8 cellular contexts compared by ENCODE assay signal in the genomic region with DNA sequence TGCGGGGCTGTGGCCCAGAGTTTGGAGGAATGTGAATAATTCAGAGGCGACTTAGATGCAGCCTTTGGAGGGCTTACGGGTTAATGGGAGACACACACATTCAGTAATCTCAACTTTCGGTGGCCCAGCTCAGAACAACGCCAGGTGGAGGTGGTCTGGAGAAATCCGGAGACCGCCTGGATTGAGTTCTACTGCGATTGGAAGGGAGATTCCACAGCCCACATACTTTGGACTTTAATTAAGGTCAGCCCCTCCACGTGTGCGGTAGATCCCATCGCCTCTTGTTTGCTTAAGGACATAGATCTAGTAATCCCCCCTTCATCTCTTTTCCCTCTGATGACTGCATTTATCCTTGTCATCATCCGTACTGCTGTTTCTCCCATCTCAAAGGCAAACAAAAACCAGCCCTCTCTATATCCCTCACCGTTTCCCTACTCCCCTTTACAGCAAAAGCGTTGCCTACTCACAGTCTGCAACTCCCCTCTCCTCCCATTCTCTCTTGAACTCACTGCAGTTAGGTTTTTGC. TPM values are rescaled to one million over a fixed set of nuclear protein-coding genes. Genes with fewer than 3 reads are reported as not detected.
A peak's percentile ranks its signal among the peaks of the same experiment; 100 is the strongest.
DNase-seq lines count a peak whose midpoint lies in the region; TF ChIP-seq lines count a peak whose summit lies in the region.

No MANE protein-coding gene starts in this region.

- no peak for TF ChIP-seq CTCF in OCI-LY3 (IDR thresholded peaks at IDR 0.05; ENCODE audit: low read depth, low read length)
- no peak for TF ChIP-seq CTCF in neural cell (IDR thresholded peaks at IDR 0.05; ENCODE audit: poor library complexity, severe bottlenecking)

- peaks cover 4% of the 10 kb centered on the region for H3K36me3 Mint-ChIP-seq in activated naive CD4-positive, alpha-beta T cell treated with anti-CD3 and anti-CD28 coated beads, Interleukin-2, amount 10 ng/mL, durations not matched to agents 7 days and 5 days

- H3K36me3 ChIP-seq in OCI-LY3 (replicated peaks; ENCODE audit: low read depth, low read length) (no peaks in the 10 kb centered on the region), endocrine pancreas (ENCODE audit: control insufficient read depth, insufficient read depth, low read length) (no peaks in the 10 kb centered on the region), neural cell (ENCODE audit: insufficient read depth, low read length) (peaks cover 4% of the 10 kb centered on the region)

- peak; percentile 11 for TF ChIP-seq EP300 in neural cell (conservative IDR thresholded peaks at IDR 0.05; ENCODE audit: poor library complexity, severe bottlenecking)

- peak overlapping the region; percentile 97 for H3K27ac Mint-ChIP-seq in activated naive CD4-positive, alpha-beta T cell treated with anti-CD3 and anti-CD28 coated beads, Interleukin-2, amount 10 ng/mL, durations not matched to agents 7 days and 5 days

- no peak for DNase-seq in activated naive CD4-positive, alpha-beta T cell treated with anti-CD3 and anti-CD28 coated beads, Interleukin-2, amount 10 ng/mL, durations not matched to agents 7 days and 5 days
- no peak for DNase-seq in activated naive CD4-positive, alpha-beta T cell treated with anti-CD3 and anti-CD28 coated beads, Interleukin-2, amount 50 U/mL, for 16 hours
- DNase-seq in amniotic stem cell (lab: John Stamatoyannopoulos, UW) (no peak), CD1c-positive myeloid dendritic cell (ENCODE audit: extremely low spot score) (no peak), cerebellar nuclear complex (lab: John Stamatoyannopoulos, UW) (no peak)

- H3K4me2 ChIP-seq in OCI-LY3 (ENCODE audit: low read length) (peak overlapping the region; percentile 90), neural cell (ENCODE audit: low read length) (peak overlapping the region; percentile 86)

- H3K27me3 ChIP-seq in OCI-LY3 (ENCODE audit: low read depth, low read length) (no peaks in the 10 kb centered on the region), endocrine pancreas (ENCODE audit: control insufficient read depth, insufficient read depth, low read length) (no peaks in the 10 kb centered on the region), neural cell (ENCODE audit: insufficient read depth, low read depth, low read length) (no peaks in the 10 kb centered on the region)

- peaks cover 7% of the 10 kb centered on the region for H3K4me1 ChIP-seq in OCI-LY3 (ENCODE audit: low read length)
- H3K4me1 ChIP-seq in endocrine pancreas (ENCODE audit: control insufficient read depth, insufficient read depth, low read length) = peaks cover 5% of the 10 kb centered on the region

- no peak for TF ChIP-seq RAD21 in neural cell (conservative IDR thresholded peaks at IDR 0.05)

- H3K4me1 Mint-ChIP-seq in activated naive CD4-positive, alpha-beta T cell treated with anti-CD3 and anti-CD28 coated beads, Interleukin-2, amount 10 ng/mL, durations not matched to agents 7 days and 5 days = peaks cover 29% of the 10 kb centered on the region

- peak overlapping the region; percentile 83 for H3K9ac ChIP-seq in OCI-LY3 (ENCODE audit: low read length)
- H3K9ac ChIP-seq in endocrine pancreas (ENCODE audit: control insufficient read depth, insufficient read depth, low read length) = peak overlapping the region; percentile 88
- peak overlapping the region; percentile 98 for H3K9ac ChIP-seq in neural cell (ENCODE audit: low read length)

- H3K27ac ChIP-seq in OCI-LY3 (ENCODE audit: low read length) (peak overlapping the region; percentile 46), neural cell (ENCODE audit: low read length) (peak overlapping the region; percentile 99)

- no peaks in the 10 kb centered on the region for H3K9me3 ChIP-seq in OCI-LY3 (ENCODE audit: insufficient read depth, low read length)
- no peaks in the 10 kb centered on the region for H3K9me3 ChIP-seq in endocrine pancreas (ENCODE audit: control insufficient read depth, low read length)
- H3K9me3 ChIP-seq in neural cell (ENCODE audit: low read length) = no peaks in the 10 kb centered on the region

- H3K9me2 ChIP-seq in neural cell (ENCODE audit: insufficient read depth, low read length) = no peaks in the 10 kb centered on the region

- no peaks in the 10 kb centered on the region for H4K20me1 ChIP-seq in OCI-LY3 (ENCODE audit: insufficient read depth, low read length)
- H4K20me1 ChIP-seq in neural cell (ENCODE audit: insufficient read depth) = no peaks in the 10 kb centered on the region

- CTCF ChIA-PET in activated naive CD4-positive, alpha-beta T cell treated with anti-CD3 and anti-CD28 coated beads, Interleukin-2, amount 10 ng/mL, durations not matched to agents 7 days and 5 days (lab: Charles Lee) = interaction anchor here (0.7 to 1.8 kb wide), 4 partner anchors 8 to 187 kb away, joined by 3 to 9 read pairs (median 3); partner anchors contain the start of gene DCDC2B

- H3K79me2 ChIP-seq in OCI-LY3 (ENCODE audit: low read length) (peaks cover 14% of the 10 kb centered on the region), neural cell (replicated peaks; ENCODE audit: insufficient read depth, low read length) (peaks cover 54% of the 10 kb centered on the region)

- H2AFZ ChIP-seq in OCI-LY3 (ENCODE audit: low read depth, low read length) (peak overlapping the region; percentile 69), neural cell (ENCODE audit: low read depth, low read length) (peak overlapping the region; percentile 71)

- H3K9me3 Mint-ChIP-seq in activated naive CD4-positive, alpha-beta T cell treated with anti-CD3 and anti-CD28 coated beads, Interleukin-2, amount 10 ng/mL, durations not matched to agents 7 days and 5 days = no peaks in the 10 kb centered on the region

- peaks cover 4% of the 10 kb centered on the region for H3F3A ChIP-seq in neural cell (ENCODE audit: insufficient read depth, low read length, poor library complexity, severe bottlenecking)

- H3K4me3 ChIP-seq in OCI-LY3 (ENCODE audit: low read length) = peak overlapping the region; percentile 91
- H3K4me3 ChIP-seq in endocrine pancreas (ENCODE audit: control insufficient read depth, insufficient read depth, low read length) = peak overlapping the region; percentile 86
- peak overlapping the region; percentile 81 for H3K4me3 ChIP-seq in neural cell (ENCODE audit: low read length)

- H3K4me3 Mint-ChIP-seq in activated naive CD4-positive, alpha-beta T cell treated with anti-CD3 and anti-CD28 coated beads, Interleukin-2, amount 10 ng/mL, durations not matched to agents 7 days and 5 days = peak overlapping the region; percentile 99

- H3K27me3 Mint-ChIP-seq in activated naive CD4-positive, alpha-beta T cell treated with anti-CD3 and anti-CD28 coated beads, Interleukin-2, amount 10 ng/mL, durations not matched to agents 7 days and 5 days = peaks cover 12% of the 10 kb centered on the region

TF ChIP-seq in neural cell, 6 proteins besides CTCF, POLR2A, EP300 and RAD21:
- TF ChIP-seq REST (IDR thresholded peaks at IDR 0.05; ENCODE audit: borderline replicate concordance) (peak; percentile 94), POLR2AphosphoS5 (IDR thresholded peaks at IDR 0.05) (no peak), MXI1 (conservative IDR thresholded peaks at IDR 0.05; ENCODE audit: poor library complexity, severe bottlenecking) (peak; percentile 70)

RNA-seq across cellular contexts. Expression of gene BSDC1, which starts 0.7 kb away (rescaled TPM):
- polyA plus RNA-seq in neural cell = 158 and 189 TPM in 2 replicates
- 133 and 157 TPM in 2 replicates for polyA minus RNA-seq in neural cell

RNA-seq across cellular contexts. Expression of gene TSSK3, which starts 32.6 kb away (rescaled TPM):
- not detected in 2 replicates for polyA plus RNA-seq in neural cell
- polyA minus RNA-seq in neural cell = 1.2 TPM in 1 of 2 replicates, not detected in the other

RNA-seq across cellular contexts. Expression of gene FAM229A, which starts 32.7 kb away (rescaled TPM):
- 6.1 and 11.7 TPM in 2 replicates for polyA plus RNA-seq in neural cell
- 4.6 TPM in 2 replicates for polyA minus RNA-seq in neural cell

RNA-seq across cellular contexts. Expression of gene MARCKSL1, which starts 58.9 kb away (rescaled TPM):
- polyA plus RNA-seq in neural cell = 694 and 739 TPM in 2 replicates
- polyA minus RNA-seq in neural cell = 393 and 412 TPM in 2 replicates
